Comparison of ENCODE assay signal across 8 cellular contexts in the genomic region with DNA sequence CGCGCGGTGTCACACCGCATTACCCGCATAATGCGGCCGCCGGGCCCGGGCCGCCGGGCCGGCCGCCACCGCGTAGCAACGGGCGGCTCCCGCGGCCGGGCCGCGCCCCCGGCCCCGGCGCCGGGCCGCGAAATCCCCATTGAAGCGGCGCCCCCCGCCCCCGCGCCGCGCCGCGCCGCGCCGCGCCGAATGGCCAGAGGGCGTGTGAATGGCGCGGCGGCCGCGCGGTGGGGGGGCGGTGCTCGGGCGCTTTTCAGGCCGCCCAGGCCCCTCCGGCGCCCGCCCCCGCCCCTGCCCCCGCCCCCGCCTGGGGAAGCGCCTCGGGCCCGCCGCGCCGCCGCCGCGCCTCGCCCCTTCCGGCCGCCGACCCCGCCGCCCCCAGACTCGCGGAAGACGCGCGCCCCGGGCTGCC. TPM values are rescaled to one million over a fixed set of nuclear protein-coding genes. Genes with fewer than 3 reads are reported as not detected.
A peak's percentile ranks its signal among the peaks of the same experiment; 100 is the strongest.
DNase-seq lines count a peak whose midpoint lies in the region; ATAC-seq and TF ChIP-seq lines count a peak whose summit lies in the region.

No MANE protein-coding gene starts in this region.

- H3K27ac Mint-ChIP-seq in Caco-2 (ENCODE audit: unreplicated experiment) = peak overlapping the region; percentile 84
- no peak overlapping the region for H3K27ac Mint-ChIP-seq in stimulated activated memory B cell treated with anti-CD40 and anti-IgM and Interleukin-4, amounts not matched to agents 10 μg/mL and 1 μg/mL and 100 μg/mL, for 72 hours

- no peaks in the 10 kb centered on the region for H3K27me3 ChIP-seq in Caco-2 (replicated peaks; ENCODE audit: control insufficient read depth, insufficient read depth, low read length)
- H3K27me3 ChIP-seq in WERI-Rb-1 (ENCODE audit: insufficient read depth, low read depth, severe bottlenecking) = no peaks in the 10 kb centered on the region
- no peaks in the 10 kb centered on the region for H3K27me3 ChIP-seq in right atrium auricular region

- TF ChIP-seq CTCF in Caco-2 (IDR thresholded peaks at IDR 0.05; ENCODE audit: insufficient read depth in 1 of 2, low read depth in 1 of 2, low read length in 1 of 2, severe bottlenecking in 1 of 2, unreplicated experiment in 1 of 2) (no peak), HFF-Myc (IDR thresholded peaks at IDR 0.05; ENCODE audit: low read depth, low read length, missing control alignments) (no peak), WERI-Rb-1 (IDR thresholded peaks at IDR 0.05; ENCODE audit: low read depth, low read length) (no peak), right atrium auricular region (IDR thresholded peaks at IDR 0.05) (no peak)

- H3K9me3 ChIP-seq in Caco-2 (no peaks in the 10 kb centered on the region), WERI-Rb-1 (ENCODE audit: severe bottlenecking) (no peaks in the 10 kb centered on the region), right atrium auricular region (no peaks in the 10 kb centered on the region)

- POLR2A ChIA-PET in Caco-2 (lab: Charles Lee) = interaction anchor here (1.0 kb wide), 1 partner anchor 14 kb away, joined by 4 read pairs; no protein-coding TSS in a partner anchor

- H3K4me3 Mint-ChIP-seq in Caco-2 (ENCODE audit: unreplicated experiment) = peak overlapping the region; percentile 76
- peak overlapping the region; percentile 74 for H3K4me3 Mint-ChIP-seq in stimulated activated memory B cell treated with anti-CD40 and anti-IgM and Interleukin-4, amounts not matched to agents 10 μg/mL and 1 μg/mL and 100 μg/mL, for 72 hours

- H3K9me3 Mint-ChIP-seq in Caco-2 (ENCODE audit: unreplicated experiment) = no peaks in the 10 kb centered on the region
- no peaks in the 10 kb centered on the region for H3K9me3 Mint-ChIP-seq in stimulated activated memory B cell treated with anti-CD40 and anti-IgM and Interleukin-4, amounts not matched to agents 10 μg/mL and 1 μg/mL and 100 μg/mL, for 72 hours

- intact Hi-C loops in Caco-2 (cut with micrococcal nuclease; ENCODE audit: unreplicated experiment) = no loop called here

- peaks cover 19% of the 10 kb centered on the region for H3K4me1 ChIP-seq in Caco-2
- H3K4me1 ChIP-seq in right atrium auricular region = peaks cover 0 to 14% of the 10 kb centered on the region in 2 donors

- H3K4me3 ChIP-seq in Caco-2 (ENCODE audit: low read depth, low read length) (peak overlapping the region; percentile 72), HFF-Myc (replicated peaks; ENCODE audit: low read depth, low read length) (peak overlapping the region; percentile 39), WERI-Rb-1 (ENCODE audit: low read depth, low read length) (peak overlapping the region; percentile 58), right atrium auricular region (peak overlapping the region; percentile 57 to 63)

- peak overlapping the region; percentile 89 for H3K27ac ChIP-seq in WERI-Rb-1
- peak overlapping the region in 1 of 2 donors; percentile 31 for H3K27ac ChIP-seq in right atrium auricular region

- BruUV-seq in Caco-2 (replicated peaks; lab: Mats Ljungman, UMichigan) = no TSS peak

- peak; percentile 38 for ATAC-seq in stimulated activated memory B cell treated with anti-CD40 and anti-IgM and Interleukin-4, amounts not matched to agents 10 μg/mL and 1 μg/mL and 100 μg/mL, for 72 hours
- no peak for ATAC-seq in GM21528 (IDR thresholded peaks at IDR 0.05; ENCODE audit: low FRiP score, unreplicated experiment)

- no peaks in the 10 kb centered on the region for H3K4me1 Mint-ChIP-seq in Caco-2 (ENCODE audit: low read depth, unreplicated experiment)
- peaks cover 24% of the 10 kb centered on the region for H3K4me1 Mint-ChIP-seq in stimulated activated memory B cell treated with anti-CD40 and anti-IgM and Interleukin-4, amounts not matched to agents 10 μg/mL and 1 μg/mL and 100 μg/mL, for 72 hours

- peak in 1 of 2 experiments; percentile 72 for DNase-seq in Caco-2
- DNase-seq in HFF-Myc (ENCODE audit: extremely low read depth, low read depth) = no peak
- peak; percentile 73 for DNase-seq in WERI-Rb-1
- DNase-seq in right atrium auricular region (ENCODE audit: low spot score) = no peak
- no peak for DNase-seq in NOMO-1 treated with dmso at 0.1 percent for 144 hours (lab: John Stamatoyannopoulos, UW; ENCODE audit: unreplicated experiment)
- DNase-seq in T-helper 1 cell = no peak

- H3K36me3 Mint-ChIP-seq in Caco-2 (ENCODE audit: insufficient read depth, unreplicated experiment) = peaks cover 11% of the 10 kb centered on the region
- H3K36me3 Mint-ChIP-seq in stimulated activated memory B cell treated with anti-CD40 and anti-IgM and Interleukin-4, amounts not matched to agents 10 μg/mL and 1 μg/mL and 100 μg/mL, for 72 hours = no peaks in the 10 kb centered on the region

- CTCF ChIA-PET in Caco-2 (lab: Charles Lee) = no interaction called here

- no peaks in the 10 kb centered on the region for H3K27me3 Mint-ChIP-seq in Caco-2 (ENCODE audit: insufficient read depth, unreplicated experiment)
- H3K27me3 Mint-ChIP-seq in stimulated activated memory B cell treated with anti-CD40 and anti-IgM and Interleukin-4, amounts not matched to agents 10 μg/mL and 1 μg/mL and 100 μg/mL, for 72 hours = peaks cover 5% of the 10 kb centered on the region

- H3K36me3 ChIP-seq in Caco-2 (ENCODE audit: control insufficient read depth, insufficient read depth, low read length) (no peaks in the 10 kb centered on the region; the same call in 1 of the 2 replicates), WERI-Rb-1 (peaks cover 6% of the 10 kb centered on the region; the same call in 1 of the 2 replicates), right atrium auricular region (no peaks in the 10 kb centered on the region)

RNA-seq across cellular contexts. Expression of gene WNT3, which starts 46.9 kb away (rescaled TPM):
- 8.7 and 8.8 TPM in 2 replicates for total RNA-seq in Caco-2 (2022)
- total RNA-seq in right atrium auricular region = 1 to 10 TPM in 1 of 2 donors, under 1 TPM in 1; 0.44 to 1.2 TPM
